1 cellular context compared by ENCODE assay signal in the genomic region with DNA sequence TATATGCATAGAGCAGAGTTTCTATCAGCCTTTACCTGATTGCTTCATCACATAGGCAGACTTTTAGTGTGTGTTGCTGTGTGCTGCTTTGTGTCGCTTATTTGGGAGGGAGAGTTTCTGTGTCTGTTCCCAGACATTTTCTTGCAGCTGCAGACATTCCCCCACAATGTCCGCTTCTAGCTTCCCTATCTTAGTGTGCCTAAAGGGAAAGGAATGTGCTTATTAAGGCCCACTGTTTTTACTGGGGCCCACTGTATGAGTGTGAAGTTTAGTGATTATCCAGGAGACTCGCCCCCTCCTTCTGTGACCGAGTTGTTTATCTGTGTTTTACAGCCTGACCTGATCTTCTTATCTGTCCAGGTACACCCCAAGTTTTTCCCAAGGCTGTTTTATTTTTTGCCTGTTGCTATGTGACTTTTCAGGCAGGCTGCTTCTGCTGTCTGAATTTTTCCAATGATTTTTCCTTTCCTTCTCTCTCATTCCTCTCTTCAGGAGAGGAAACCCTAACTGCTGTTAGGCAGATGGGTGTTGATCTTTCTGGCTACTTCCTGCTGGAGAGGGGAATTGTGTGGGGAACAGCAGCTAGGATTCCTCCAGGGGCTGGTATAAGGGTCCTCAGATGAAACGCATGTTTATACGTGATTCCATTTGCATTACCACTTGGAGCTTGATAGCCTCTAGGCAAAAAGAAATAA.
TF ChIP-seq lines count a peak whose summit lies in the region.

No MANE protein-coding gene starts in this region.

TF ChIP-seq in SK-N-SH, 30 proteins besides CTCF, POLR2A, EP300 and RAD21:
- TF ChIP-seq, protein P1, sequence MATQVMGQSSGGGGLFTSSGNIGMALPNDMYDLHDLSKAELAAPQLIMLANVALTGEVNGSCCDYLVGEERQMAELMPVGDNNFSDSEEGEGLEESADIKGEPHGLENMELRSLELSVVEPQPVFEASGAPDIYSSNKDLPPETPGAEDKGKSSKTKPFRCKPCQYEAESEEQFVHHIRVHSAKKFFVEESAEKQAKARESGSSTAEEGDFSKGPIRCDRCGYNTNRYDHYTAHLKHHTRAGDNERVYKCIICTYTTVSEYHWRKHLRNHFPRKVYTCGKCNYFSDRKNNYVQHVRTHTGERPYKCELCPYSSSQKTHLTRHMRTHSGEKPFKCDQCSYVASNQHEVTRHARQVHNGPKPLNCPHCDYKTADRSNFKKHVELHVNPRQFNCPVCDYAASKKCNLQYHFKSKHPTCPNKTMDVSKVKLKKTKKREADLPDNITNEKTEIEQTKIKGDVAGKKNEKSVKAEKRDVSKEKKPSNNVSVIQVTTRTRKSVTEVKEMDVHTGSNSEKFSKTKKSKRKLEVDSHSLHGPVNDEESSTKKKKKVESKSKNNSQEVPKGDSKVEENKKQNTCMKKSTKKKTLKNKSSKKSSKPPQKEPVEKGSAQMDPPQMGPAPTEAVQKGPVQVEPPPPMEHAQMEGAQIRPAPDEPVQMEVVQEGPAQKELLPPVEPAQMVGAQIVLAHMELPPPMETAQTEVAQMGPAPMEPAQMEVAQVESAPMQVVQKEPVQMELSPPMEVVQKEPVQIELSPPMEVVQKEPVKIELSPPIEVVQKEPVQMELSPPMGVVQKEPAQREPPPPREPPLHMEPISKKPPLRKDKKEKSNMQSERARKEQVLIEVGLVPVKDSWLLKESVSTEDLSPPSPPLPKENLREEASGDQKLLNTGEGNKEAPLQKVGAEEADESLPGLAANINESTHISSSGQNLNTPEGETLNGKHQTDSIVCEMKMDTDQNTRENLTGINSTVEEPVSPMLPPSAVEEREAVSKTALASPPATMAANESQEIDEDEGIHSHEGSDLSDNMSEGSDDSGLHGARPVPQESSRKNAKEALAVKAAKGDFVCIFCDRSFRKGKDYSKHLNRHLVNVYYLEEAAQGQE (IDR thresholded peaks at IDR 0.05; ENCODE audit: low read depth, low read length), result no peak
- TF ChIP-seq, protein P2, sequence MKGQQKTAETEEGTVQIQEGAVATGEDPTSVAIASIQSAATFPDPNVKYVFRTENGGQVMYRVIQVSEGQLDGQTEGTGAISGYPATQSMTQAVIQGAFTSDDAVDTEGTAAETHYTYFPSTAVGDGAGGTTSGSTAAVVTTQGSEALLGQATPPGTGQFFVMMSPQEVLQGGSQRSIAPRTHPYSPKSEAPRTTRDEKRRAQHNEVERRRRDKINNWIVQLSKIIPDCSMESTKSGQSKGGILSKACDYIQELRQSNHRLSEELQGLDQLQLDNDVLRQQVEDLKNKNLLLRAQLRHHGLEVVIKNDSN (IDR thresholded peaks at IDR 0.05; ENCODE audit: borderline replicate concordance, low read depth), result no peak
- TF ChIP-seq, protein P3, sequence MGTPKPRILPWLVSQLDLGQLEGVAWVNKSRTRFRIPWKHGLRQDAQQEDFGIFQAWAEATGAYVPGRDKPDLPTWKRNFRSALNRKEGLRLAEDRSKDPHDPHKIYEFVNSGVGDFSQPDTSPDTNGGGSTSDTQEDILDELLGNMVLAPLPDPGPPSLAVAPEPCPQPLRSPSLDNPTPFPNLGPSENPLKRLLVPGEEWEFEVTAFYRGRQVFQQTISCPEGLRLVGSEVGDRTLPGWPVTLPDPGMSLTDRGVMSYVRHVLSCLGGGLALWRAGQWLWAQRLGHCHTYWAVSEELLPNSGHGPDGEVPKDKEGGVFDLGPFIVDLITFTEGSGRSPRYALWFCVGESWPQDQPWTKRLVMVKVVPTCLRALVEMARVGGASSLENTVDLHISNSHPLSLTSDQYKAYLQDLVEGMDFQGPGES (IDR thresholded peaks at IDR 0.05; ENCODE audit: low read depth, low read length), result no peak
- no peak for TF ChIP-seq EZH2phosphoT487 (IDR thresholded peaks at IDR 0.05; ENCODE audit: borderline replicate concordance, low read depth)
